Comparison of ENCODE assay signal across 9 cellular contexts in the genomic region with DNA sequence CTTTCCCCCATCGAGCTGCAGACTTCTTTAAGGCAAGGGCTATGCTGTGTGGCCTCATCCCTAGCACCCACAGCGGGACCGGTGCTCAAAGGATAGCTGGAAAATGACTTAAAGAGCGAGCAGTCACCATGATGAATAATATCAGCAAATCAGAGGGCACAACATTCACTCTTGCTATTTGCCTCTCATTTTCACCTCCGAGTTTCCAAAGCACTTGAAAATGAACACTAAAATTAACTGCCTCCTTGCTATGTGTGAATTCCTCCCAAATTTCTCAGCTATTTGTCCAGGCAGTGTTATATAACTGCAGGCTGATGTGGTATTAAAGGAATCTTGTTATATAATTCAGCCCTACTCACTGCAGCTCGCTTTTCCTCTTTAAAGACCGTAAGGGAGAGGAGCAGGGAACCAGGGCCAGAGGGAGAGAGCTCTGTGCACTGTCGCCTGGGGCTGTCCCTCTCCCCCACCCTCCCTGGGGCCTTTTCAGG. TPM values are rescaled to one million over a fixed set of nuclear protein-coding genes. Genes with fewer than 3 reads are reported as not detected.
DNase-seq lines count a peak whose midpoint lies in the region; ATAC-seq and TF ChIP-seq lines count a peak whose summit lies in the region.
"Had no signal": no experiment of that assay in that cellular context is flagged by ENCODE, and none has a peak within 500 bp of the region (broad histone marks: within the 10 kb centered on the region; RNA-seq: fewer than 3 reads in every experiment).

No MANE protein-coding gene starts in this region.

- no peak overlapping the region for H2BK12ac ChIP-seq in neuronal stem cell (ENCODE audit: low read length)

- no peak overlapping the region for H3K14ac ChIP-seq in neuronal stem cell (ENCODE audit: low read length)

- H3K9me3 ChIP-seq in BLaER1, result no peaks in the 10 kb centered on the region
- H3K9me3 ChIP-seq in SJCRH30 (replicated peaks), result no peaks in the 10 kb centered on the region
- H3K9me3 ChIP-seq in fibroblast of lung (ENCODE audit: control insufficient read depth, insufficient read depth, low read depth, low read length), result no peaks in the 10 kb centered on the region
- H3K9me3 ChIP-seq in neuronal stem cell (replicated peaks in 1 of 2; ENCODE audit: control insufficient read depth in 2 of 2, insufficient read depth in 1 of 2, low read depth in 1 of 2, low read length in 2 of 2), result no peaks in the 10 kb centered on the region

- no peak overlapping the region for H4K91ac ChIP-seq in neuronal stem cell (ENCODE audit: low read depth, low read length, poor library complexity)

- H3K4me1 ChIP-seq in BLaER1 (peaks cover 27% of the 10 kb centered on the region), SJCRH30 (no peaks in the 10 kb centered on the region; the same call in 1 of the 2 replicates), fibroblast of lung (ENCODE audit: control insufficient read depth, extremely low read depth, insufficient read depth, low read length) (no peaks in the 10 kb centered on the region), neuronal stem cell (ENCODE audit: control insufficient read depth in 2 of 2, insufficient read depth in 1 of 2, low read depth in 1 of 2, low read length in 2 of 2) (peaks cover 3 to 5% of the 10 kb centered on the region in 2 donors)

- DNase-seq in SJCRH30 (no peak), fibroblast of lung (ENCODE audit: low read depth in 2 of 2) (peak in 1 of 2 donors; percentile 51), neuronal stem cell (ENCODE audit: low spot score) (no peak), DMS79 (lab: John Stamatoyannopoulos, UW) (no peak), SIG-M5 (lab: John Stamatoyannopoulos, UW) (no peak)
- DNase-seq: GF-D8 had no signal

- no peak for TF ChIP-seq CTCF in fibroblast of lung (conservative IDR thresholded peaks at IDR 0.05 in 1 of 2, IDR thresholded peaks at IDR 0.05 in 1 of 2; ENCODE audit: low read depth in 1 of 2, low read length in 2 of 2)

- peak overlapping the region; percentile 69 for H3K4me3 ChIP-seq in BLaER1
- peak overlapping the region; percentile 57; the same call in 1 of the 2 replicates for H3K4me3 ChIP-seq in SJCRH30
- H3K4me3 ChIP-seq in fibroblast of lung (replicated peaks in 1 of 4; ENCODE audit: control extremely low read depth in 1 of 4, insufficient read depth in 1 of 4, low read depth in 3 of 4, low read length in 4 of 4), result peak overlapping the region; percentile 23 to 49 (median 29)
- H3K4me3 ChIP-seq in neuronal stem cell (ENCODE audit: low read length in 2 of 2), result peak overlapping the region in 1 of 2 donors; percentile 28

- H3K4ac ChIP-seq in neuronal stem cell (ENCODE audit: low read length), result no peak overlapping the region

- no peak overlapping the region for H3K23ac ChIP-seq in neuronal stem cell (ENCODE audit: low read depth, low read length, poor library complexity)

- ATAC-seq in HG03469 (IDR thresholded peaks at IDR 0.05; ENCODE audit: unreplicated experiment) (no peak), HG02759 (IDR thresholded peaks at IDR 0.05; ENCODE audit: unreplicated experiment) (no peak)

- H3K27ac ChIP-seq in BLaER1, result no peak overlapping the region
- H3K27ac ChIP-seq in SJCRH30, result no peak overlapping the region
- H3K27ac ChIP-seq in fibroblast of lung (ENCODE audit: insufficient read depth, low read length), result no peak overlapping the region
- H3K27ac ChIP-seq in neuronal stem cell (replicated peaks; ENCODE audit: low read length), result no peak overlapping the region

- no peaks in the 10 kb centered on the region for H3K79me1 ChIP-seq in neuronal stem cell (ENCODE audit: low read depth, low read length)

- H4K20me1 ChIP-seq in BLaER1 (peaks cover 45% of the 10 kb centered on the region), fibroblast of lung (ENCODE audit: control insufficient read depth, extremely low read depth, insufficient read depth, low read length) (no peaks in the 10 kb centered on the region)

- no peak overlapping the region for H2BK120ac ChIP-seq in neuronal stem cell (ENCODE audit: low read depth, low read length)

- H3K18ac ChIP-seq in neuronal stem cell (ENCODE audit: low read length), result no peak overlapping the region

- peak overlapping the region; percentile 39 for H2AK5ac ChIP-seq in neuronal stem cell (ENCODE audit: low read depth, low read length)

- no CpG with 5 or more reads among the region's 8 CpGs for WGBS in neuronal stem cell (ENCODE audit: extremely low coverage in 2 of 2, insufficient read length in 2 of 2, insufficient replicate concordance in 1 of 2), 2 donors

- no peak overlapping the region for H2BK5ac ChIP-seq in neuronal stem cell (ENCODE audit: low read length)

- no peak overlapping the region for H4K8ac ChIP-seq in neuronal stem cell (ENCODE audit: low read depth, low read length)

- H3K36me3 ChIP-seq in BLaER1, result no peaks in the 10 kb centered on the region
- no peaks in the 10 kb centered on the region for H3K36me3 ChIP-seq in SJCRH30
- H3K36me3 ChIP-seq in fibroblast of lung (ENCODE audit: control insufficient read depth, insufficient read depth, low read length), result no peaks in the 10 kb centered on the region
- no peaks in the 10 kb centered on the region for H3K36me3 ChIP-seq in neuronal stem cell (replicated peaks in 1 of 2; ENCODE audit: control insufficient read depth in 2 of 2, insufficient read depth in 2 of 2, low read length in 2 of 2)

- peaks cover 99% of the 10 kb centered on the region for H3K27me3 ChIP-seq in BLaER1
- H3K27me3 ChIP-seq in SJCRH30, result peaks cover 20% of the 10 kb centered on the region
- H3K27me3 ChIP-seq in fibroblast of lung (ENCODE audit: control insufficient read depth, insufficient read depth, low read length), result peaks cover 32% of the 10 kb centered on the region
- H3K27me3 ChIP-seq in neuronal stem cell (ENCODE audit: control insufficient read depth in 3 of 3, insufficient read depth in 3 of 3, low read depth in 1 of 3, low read length in 3 of 3), result peaks cover 9 to 90% (median 41%) of the 10 kb centered on the region in 3 experiments

- H2AFZ ChIP-seq in fibroblast of lung (ENCODE audit: low read length) (peak overlapping the region; percentile 59), neuronal stem cell (ENCODE audit: low read length) (peak overlapping the region; percentile 90)

- no peaks in the 10 kb centered on the region for H3K79me2 ChIP-seq in fibroblast of lung (ENCODE audit: control insufficient read depth, insufficient read depth, low read length)

- H2BK15ac ChIP-seq in neuronal stem cell (ENCODE audit: low read length), result no peak overlapping the region

- H3K4me2 ChIP-seq in BLaER1 (peak overlapping the region; percentile 94), fibroblast of lung (ENCODE audit: extremely low read depth, insufficient read depth, low read length) (peak overlapping the region; percentile 92), neuronal stem cell (ENCODE audit: insufficient read depth, low read length, poor library complexity, severe bottlenecking) (peak overlapping the region; percentile 64)

- H3K9ac ChIP-seq in BLaER1, result no peak overlapping the region
- no peak overlapping the region for H3K9ac ChIP-seq in fibroblast of lung (ENCODE audit: insufficient read depth, low read length)
- H3K9ac ChIP-seq in neuronal stem cell (ENCODE audit: low read depth, low read length, poor library complexity), result no peak overlapping the region

RNA-seq across cellular contexts. Expression of a gene that starts 1.5 kb away (rescaled TPM):
- not detected in 2 replicates for total RNA-seq in SJCRH30 (2014; rRNA removed; shearing (Covaris generic))
- total RNA-seq in fibroblast of lung, result 1.5 and 5.1 TPM in 2 replicates
- 0.31 and 0.37 TPM in 2 replicates for polyA plus RNA-seq in fibroblast of lung
- 0.65 and 0.92 TPM in 2 replicates for polyA plus RNA-seq in fibroblast of lung (2012)
- 0.39 TPM in 1 of 2 replicates, not detected in the other for polyA minus RNA-seq in fibroblast of lung (ENCODE audit: low replicate concordance)
- polyA plus RNA-seq in neuronal stem cell (2013, experiment 1 of 2), result 0.26 TPM
- 0.24 TPM for polyA plus RNA-seq in neuronal stem cell (2013, experiment 2 of 2)

RNA-seq across cellular contexts. Expression of a gene that starts 35.4 kb away (rescaled TPM):
- 0.04 and 0.10 TPM in 2 replicates for total RNA-seq in SJCRH30 (2014; rRNA removed; shearing (Covaris generic))
- total RNA-seq in fibroblast of lung, result 6.8 and 7.7 TPM in 2 replicates
- polyA plus RNA-seq in fibroblast of lung, result 5.9 and 6.3 TPM in 2 replicates
- polyA plus RNA-seq in fibroblast of lung (2012), result 3.3 and 4.0 TPM in 2 replicates
- polyA minus RNA-seq in fibroblast of lung (ENCODE audit: low replicate concordance), result 26.0 and 26.9 TPM in 2 replicates
- 3.0 TPM for polyA plus RNA-seq in neuronal stem cell (2013, experiment 1 of 2)
- polyA plus RNA-seq in neuronal stem cell (2013, experiment 2 of 2), result 2.9 TPM

RNA-seq across cellular contexts. Expression of a gene that starts 43.8 kb away (rescaled TPM):
- total RNA-seq in SJCRH30 (2014; rRNA removed; shearing (Covaris generic)), result 417 and 456 TPM in 2 replicates
- 1.5 and 6.1 TPM in 2 replicates for total RNA-seq in fibroblast of lung
- 36.3 and 119 TPM in 2 replicates for polyA plus RNA-seq in fibroblast of lung
- polyA plus RNA-seq in fibroblast of lung (2012), result 25.6 and 115 TPM in 2 replicates
- polyA minus RNA-seq in fibroblast of lung (ENCODE audit: low replicate concordance), result 7.6 and 36.1 TPM in 2 replicates
- 66.4 TPM for polyA plus RNA-seq in neuronal stem cell (2013, experiment 1 of 2)
- polyA plus RNA-seq in neuronal stem cell (2013, experiment 2 of 2), result 69.3 TPM

Comparison
In these comparisons a context has a peak if more than half of its experiments do, and no peak if none do; other contexts are left out.
1. RNA of a gene that starts 43.8 kb away (total RNA-seq): 417 to 456 TPM in SJCRH30; 1.5 to 6.1 TPM in fibroblast of lung; every median in the first group is over 10 times any median in the second.
2. Peak in every context shown above with its lines, with median percentiles within 50 percentile points of each other: H3K4me2 ChIP-seq.